17 cellular contexts compared by ENCODE assay signal in the genomic region with DNA sequence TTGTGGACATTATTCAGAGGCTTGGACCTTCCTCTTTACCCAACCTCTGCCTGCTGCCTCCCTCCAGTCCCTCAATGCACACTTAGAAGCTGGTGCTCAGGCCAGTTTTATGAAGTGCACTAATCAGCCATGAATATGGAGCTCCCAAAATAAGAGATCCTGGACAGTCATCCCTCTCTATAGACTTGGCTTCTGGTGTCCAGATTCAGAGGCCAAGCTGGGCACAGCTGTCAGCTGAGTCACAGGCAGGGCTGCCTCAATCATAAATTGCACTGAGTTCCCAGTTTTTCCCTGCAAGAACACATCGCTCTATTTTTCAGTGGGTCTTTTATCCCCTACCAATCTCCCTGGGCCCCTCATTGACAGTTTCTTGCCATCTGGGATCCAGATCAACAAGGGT.
"Had no signal": no experiment of that assay in that cellular context is flagged by ENCODE, and none has a peak within 500 bp of the region (broad histone marks: within the 10 kb centered on the region; RNA-seq: fewer than 3 reads in every experiment).

No MANE protein-coding gene starts in this region.

- H3K4me3 Mint-ChIP-seq: activated CD8-positive, alpha-beta memory T cell treated with anti-CD3 and anti-CD28 coated beads, Interleukin-2, amount 10 ng/mL, durations not matched to agents 7 days and 5 days; activated T-cell treated with anti-CD3 and anti-CD28 coated beads, Interleukin-2, amount 50 U/mL, for 4 hours; natural killer cell; stimulated activated naive CD8-positive, alpha-beta T cell treated with anti-CD3 and anti-CD28 coated beads, Interleukin-15, amount 100 ng/mL, for 72 hours; T-helper 2 cell treated with Interferon-gamma antibody and Interleukin-4, amounts not matched to agents 5 μg/mL and 100 μg/mL, for 36 hours had no signal

- H3K27ac Mint-ChIP-seq: activated CD8-positive, alpha-beta memory T cell treated with anti-CD3 and anti-CD28 coated beads, Interleukin-2, amount 10 ng/mL, durations not matched to agents 7 days and 5 days; activated naive CD4-positive, alpha-beta T cell treated with anti-CD3 and anti-CD28 coated beads, Interleukin-2, amount 50 U/mL, for 72 hours; natural killer cell; stimulated activated naive CD8-positive, alpha-beta T cell treated with anti-CD3 and anti-CD28 coated beads, Interleukin-15, amount 100 ng/mL, for 72 hours; T-helper 2 cell treated with Interferon-gamma antibody and Interleukin-4, amounts not matched to agents 5 μg/mL and 100 μg/mL, for 36 hours had no signal

- H3K4me3 ChIP-seq: lung, skin epidermis, testis had no signal

- H3K9me3 Mint-ChIP-seq: activated T-cell treated with anti-CD3 and anti-CD28 coated beads, Interleukin-2, amount 50 U/mL, for 4 hours; natural killer cell; T-helper 2 cell treated with Interferon-gamma antibody and Interleukin-4, amounts not matched to agents 5 μg/mL and 100 μg/mL, for 36 hours had no signal

- ATAC-seq: activated CD8-positive, alpha-beta memory T cell treated with anti-CD3 and anti-CD28 coated beads, Interleukin-2, amount 10 ng/mL, durations not matched to agents 7 days and 5 days; activated naive CD4-positive, alpha-beta T cell treated with anti-CD3 and anti-CD28 coated beads, Interleukin-2, amount 50 U/mL, for 72 hours; activated T-cell treated with anti-CD3 and anti-CD28 coated beads, Interleukin-2, amount 50 U/mL, for 4 hours; natural killer cell; stimulated activated naive CD8-positive, alpha-beta T cell treated with anti-CD3 and anti-CD28 coated beads, Interleukin-15, amount 100 ng/mL, for 72 hours had no signal

- H3K36me3 Mint-ChIP-seq: activated CD8-positive, alpha-beta memory T cell treated with anti-CD3 and anti-CD28 coated beads, Interleukin-2, amount 10 ng/mL, durations not matched to agents 7 days and 5 days; activated naive CD4-positive, alpha-beta T cell treated with anti-CD3 and anti-CD28 coated beads, Interleukin-2, amount 50 U/mL, for 72 hours; natural killer cell had no signal

- H3K4me1 Mint-ChIP-seq: activated CD8-positive, alpha-beta memory T cell treated with anti-CD3 and anti-CD28 coated beads, Interleukin-2, amount 10 ng/mL, durations not matched to agents 7 days and 5 days; natural killer cell; stimulated activated naive CD8-positive, alpha-beta T cell treated with anti-CD3 and anti-CD28 coated beads, Interleukin-15, amount 100 ng/mL, for 72 hours had no signal

- H3K9me3 ChIP-seq: testis had no signal

- DNase-seq: activated CD4-positive, alpha-beta T cell treated with anti-CD3 and anti-CD28 coated beads, Interleukin-2, amount 50 U/mL, for 4 hours; activated CD4-positive, CD25-positive, alpha-beta regulatory T cell treated with anti-CD3 and anti-CD28 coated beads, Interleukin-2, amount 50 U/mL, for 72 hours; activated CD8-positive, alpha-beta memory T cell treated with anti-CD3 and anti-CD28 coated beads, Interleukin-2, amount 10 ng/mL, durations not matched to agents 7 days and 5 days; activated effector memory CD4-positive, alpha-beta T cell treated with anti-CD3 and anti-CD28 coated beads, Interleukin-2, amount 50 U/mL, for 16 hours; activated T-cell treated with anti-CD3 and anti-CD28 coated beads, Interleukin-2, amount 50 U/mL, for 4 hours; amniotic stem cell; natural killer cell; stimulated activated CD4-positive, alpha-beta T cell treated with anti-CD3 and anti-CD28 coated beads, Interleukin-4, amount 100 ng/mL, for 4 hours; stimulated activated naive CD8-positive, alpha-beta T cell treated with anti-CD3 and anti-CD28 coated beads, Interleukin-15, amount 100 ng/mL, for 72 hours; SW 1271; testis had no signal

- FAIRE-seq: bronchial epithelial cell, endothelial cell of umbilical vein had no signal

- H3K27me3 ChIP-seq: testis had no signal

- H3K4me1 ChIP-seq: testis had no signal

- H3K27ac ChIP-seq: skin epidermis, testis had no signal
